8 cellular contexts compared by ENCODE assay signal in the genomic region with DNA sequence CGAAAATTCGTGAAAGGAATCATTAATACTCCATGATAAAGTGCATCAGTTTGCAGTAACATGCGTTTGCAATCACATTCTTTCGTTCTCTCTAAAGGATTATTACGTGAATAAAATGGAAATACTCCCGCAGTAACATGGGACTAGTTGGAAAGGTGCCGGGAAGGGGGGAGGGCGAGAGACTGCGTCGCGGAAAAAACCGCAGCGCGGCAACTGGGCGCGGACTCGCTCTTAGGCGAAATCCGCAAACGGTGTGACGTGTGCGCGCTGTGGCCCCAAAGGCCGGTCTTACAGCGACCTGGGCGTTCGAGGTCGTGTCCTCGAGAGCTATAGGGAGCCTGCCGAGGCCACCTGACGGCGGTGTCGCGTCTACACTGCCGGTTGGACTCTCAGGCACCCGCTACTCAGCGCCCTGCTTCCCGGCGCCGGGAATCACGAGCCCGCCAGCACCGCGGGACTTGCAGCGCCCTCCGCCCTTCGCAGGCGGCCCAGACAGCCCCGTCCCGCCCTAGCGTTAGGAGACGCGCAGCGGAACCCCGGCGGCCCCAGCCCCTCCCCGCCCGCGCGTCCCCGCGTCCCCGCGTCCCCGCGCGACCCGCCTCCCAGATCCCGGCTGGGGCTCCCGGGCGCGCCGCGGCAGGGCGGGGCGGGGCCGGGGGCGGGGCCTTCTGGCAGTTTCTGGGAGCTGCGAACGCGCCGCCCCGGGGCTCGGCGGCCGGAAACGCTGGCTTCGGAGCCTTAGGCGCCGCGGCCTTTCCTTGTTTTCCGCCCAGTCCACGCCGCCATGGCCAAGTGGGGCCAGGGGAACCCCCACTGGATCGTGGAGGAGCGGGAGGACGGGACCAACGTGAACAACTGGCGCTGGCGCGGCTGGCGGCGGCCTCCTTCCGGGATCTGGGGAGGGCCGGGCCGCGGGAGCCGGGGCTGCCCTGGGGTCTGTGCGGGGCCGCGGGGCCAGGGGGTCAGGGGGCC. TPM values are rescaled to one million over a fixed set of nuclear protein-coding genes. Genes with fewer than 3 reads are reported as not detected.
A peak's percentile ranks its signal among the peaks of the same experiment; 100 is the strongest.
DNase-seq lines count a peak whose midpoint lies in the region; ATAC-seq and TF ChIP-seq lines count a peak whose summit lies in the region.

No MANE protein-coding gene starts in this region.

- intact Hi-C loops in mammary epithelial cell (cut with micrococcal nuclease): no loop called here

- TSS peak; percentile 74 for BruUV-seq in mammary epithelial cell (replicated peaks; lab: Mats Ljungman, UMichigan)

- peaks cover 9 to 18% (median 14%) of the 10 kb centered on the region in 3 donors for H3K36me3 Mint-ChIP-seq in immature natural killer cell

- TF ChIP-seq CTCF in AG09319 (IDR thresholded peaks at IDR 0.05; ENCODE audit: low read depth, low read length): no peak; the same call in 1 of the 2 replicates
- TF ChIP-seq CTCF in WI38 (IDR thresholded peaks at IDR 0.05; ENCODE audit: low read depth, low read length): no peak
- peak in 1 of 2 donors; percentile 5 for TF ChIP-seq CTCF in mammary epithelial cell (conservative IDR thresholded peaks at IDR 0.05 in 1 of 2, IDR thresholded peaks at IDR 0.05 in 1 of 2; ENCODE audit: extremely low read depth in 1 of 2, insufficient read depth in 1 of 2, low read depth in 1 of 2, low read length in 2 of 2)

- peak; percentile 92 for TF ChIP-seq POLR2A in GM18951 (IDR thresholded peaks at IDR 0.05; ENCODE audit: extremely low read depth, insufficient read depth, insufficient read length)

- H3K4me2 ChIP-seq in mammary epithelial cell (ENCODE audit: insufficient read depth, low read depth, low read length): peak overlapping the region; percentile 99

- peaks cover 6 to 15% (median 10%) of the 10 kb centered on the region in 3 donors for H3K27me3 Mint-ChIP-seq in immature natural killer cell (ENCODE audit: low read depth in 3 of 3)

- H3K27me3 ChIP-seq in mammary epithelial cell (ENCODE audit: insufficient read depth, low read length): no peaks in the 10 kb centered on the region

- H3K27ac ChIP-seq in mammary epithelial cell (ENCODE audit: insufficient read depth, low read depth, low read length): peak overlapping the region; percentile 79

- DNase-seq in AG09319 (ENCODE audit: extremely low read depth, low read depth) (peak; percentile 83), NCI-H2227 (lab: John Stamatoyannopoulos, UW; ENCODE audit: unreplicated experiment) (peak; percentile 96), mammary epithelial cell (peak; percentile 90), immature natural killer cell (peak; percentile 86 to 89 (median 88)), smooth muscle cell of the brain vasculature (ENCODE audit: low read depth, low spot score) (peak; percentile 79)

- H3K4me1 Mint-ChIP-seq in immature natural killer cell: peaks cover 51 to 58% of the 10 kb centered on the region in 2 donors

- no peaks in the 10 kb centered on the region for H3K9me3 ChIP-seq in mammary epithelial cell (replicated peaks; ENCODE audit: insufficient read depth, low read length)

- no peaks in the 10 kb centered on the region for H4K20me1 ChIP-seq in mammary epithelial cell (ENCODE audit: insufficient read depth, low read length)

- H3K4me3 ChIP-seq in WI38 (ENCODE audit: low read depth, low read length) (peak overlapping the region; percentile 65), mammary epithelial cell (replicated peaks in 1 of 3; ENCODE audit: insufficient read depth in 1 of 3, low read depth in 2 of 3, low read length in 3 of 3) (peak overlapping the region; percentile 54 to 88 (median 71))

- peak overlapping the region; percentile 79 for H3K9ac ChIP-seq in mammary epithelial cell (ENCODE audit: insufficient read depth, low read length)

- in situ Hi-C loops in GM18951 (cut with MboI; ENCODE audit: low sequenced_read_pairs, unreplicated experiment) (no loop called here), mammary epithelial cell (cut with MboI; ENCODE audit: low sequenced_read_pairs in 2 of 2) (no loop called here)

- CTCF ChIA-PET in mammary epithelial cell (lab: Charles Lee; ENCODE audit: low non-redundant PET): no interaction called here

- peaks cover 46% of the 10 kb centered on the region for H3K79me2 ChIP-seq in mammary epithelial cell (ENCODE audit: insufficient read depth, low read length)

- peak; percentile 85 for ATAC-seq in HG03159 (IDR thresholded peaks at IDR 0.05; ENCODE audit: unreplicated experiment)

- H2AFZ ChIP-seq in mammary epithelial cell (ENCODE audit: low read depth, low read length): peak overlapping the region; percentile 98

- no peaks in the 10 kb centered on the region for H3K9me3 Mint-ChIP-seq in immature natural killer cell

- H3K36me3 ChIP-seq in mammary epithelial cell (ENCODE audit: insufficient read depth, low read length): peaks cover 3% of the 10 kb centered on the region

- 1% methylated on average over 35 of the region's 111 CpGs for WGBS in mammary epithelial cell (ENCODE audit: low coverage, missing lambda C conversion rate)

- peak overlapping the region; percentile 93 to 97 (median 94) for H3K4me3 Mint-ChIP-seq in immature natural killer cell

- peak overlapping the region; percentile 90 to 98 (median 98) for H3K27ac Mint-ChIP-seq in immature natural killer cell

- H3K4me1 ChIP-seq in mammary epithelial cell (ENCODE audit: insufficient read depth, low read length): peaks cover 41% of the 10 kb centered on the region

- dilution Hi-C loops in mammary epithelial cell (cut with HindIII; ENCODE audit: low sequenced_read_pairs): no loop called here

RNA-seq across cellular contexts. Expression of gene C2orf74, which starts 15.1 kb away (rescaled TPM):
- total RNA-seq in mammary epithelial cell: 10 to 100 TPM in 1 of 2 donors, 1 to 10 TPM in 1; 2.7 to 13.3 TPM
- 19.2 TPM for polyA plus RNA-seq in mammary epithelial cell
- polyA minus RNA-seq in mammary epithelial cell: 35.2 TPM
- 10 to 100 TPM; 23.7 to 40.2 (median 28.4) TPM for polyA plus RNA-seq in immature natural killer cell

Comparison
In these comparisons a context has a peak if more than half of its experiments do, and no peak if none do; other contexts are left out.
1. Peak in every context shown above with its lines: DNase-seq, ATAC-seq, H3K4me3 ChIP-seq and H3K27ac ChIP-seq.